19 cellular contexts compared by ENCODE assay signal in genomic region chr20:49787371-49788357, GRCh38.
"Had no signal": no experiment of that assay in that cellular context is flagged by ENCODE, and none has a peak within 500 bp of the region (broad histone marks: within the 10 kb centered on the region; RNA-seq: fewer than 3 reads in every experiment).

No MANE protein-coding gene starts in this region.

- H3K4me1 ChIP-seq: pancreas, psoas muscle, right atrium auricular region, tibial artery had no signal

- ATAC-seq: activated T-cell treated with anti-CD3 and anti-CD28 coated beads, Interleukin-2, amount 50 U/mL, for 72 hours; natural killer cell treated with Interleukin-12 subunit alpha and Interleukin-12 subunit beta and Interleukin-15 and Interleukin-18, amount 100 ng/mL, for 72 hours; pancreas; psoas muscle; stimulated activated naive CD8-positive, alpha-beta T cell treated with anti-CD3 and anti-CD28 coated beads, Interleukin-15, amount 100 ng/mL, for 72 hours had no signal

- H3K9me3 Mint-ChIP-seq: activated CD4-positive, alpha-beta memory T cell treated with anti-CD3 and anti-CD28 coated beads for 36 hours; activated naive CD4-positive, alpha-beta T cell treated with anti-CD3 and anti-CD28 coated beads, Interleukin-2, amount 10 ng/mL, durations not matched to agents 7 days and 5 days; activated T-cell treated with anti-CD3 and anti-CD28 coated beads, Interleukin-2, amount 50 U/mL, for 72 hours; memory B cell; natural killer cell treated with Interleukin-12 subunit alpha and Interleukin-12 subunit beta and Interleukin-15 and Interleukin-18, amount 100 ng/mL, for 72 hours; stimulated activated naive CD8-positive, alpha-beta T cell treated with anti-CD3 and anti-CD28 coated beads, Interleukin-15, amount 100 ng/mL, for 72 hours had no signal

- H3K27me3 ChIP-seq: pancreas, right atrium auricular region, tibial artery had no signal

- H3K4me3 ChIP-seq: pancreas, psoas muscle, right atrium auricular region, tibial artery had no signal

- H3K27ac Mint-ChIP-seq: activated CD4-positive, alpha-beta memory T cell treated with anti-CD3 and anti-CD28 coated beads for 36 hours; activated naive CD4-positive, alpha-beta T cell treated with anti-CD3 and anti-CD28 coated beads, Interleukin-2, amount 10 ng/mL, durations not matched to agents 7 days and 5 days; activated T-cell treated with anti-CD3 and anti-CD28 coated beads, Interleukin-2, amount 50 U/mL, for 72 hours; stimulated activated naive CD8-positive, alpha-beta T cell treated with anti-CD3 and anti-CD28 coated beads, Interleukin-15, amount 100 ng/mL, for 72 hours had no signal

- H3K9me3 ChIP-seq: pancreas, psoas muscle, right atrium auricular region, tibial artery had no signal

- DNase-seq: activated CD4-positive, alpha-beta memory T cell treated with anti-CD3 and anti-CD28 coated beads for 36 hours; activated CD4-positive, alpha-beta T cell treated with anti-CD3 and anti-CD28 coated beads for 4 hours; activated CD4-positive, CD25-positive, alpha-beta regulatory T cell; activated effector memory CD4-positive, alpha-beta T cell treated with Interleukin-2 at 50 U/mL for 16 hours; activated naive CD4-positive, alpha-beta T cell treated with anti-CD3 and anti-CD28 coated beads, Interleukin-2, amount 10 ng/mL, durations not matched to agents 7 days and 5 days; activated T-cell treated with anti-CD3 and anti-CD28 coated beads, Interleukin-2, amount 50 U/mL, for 72 hours; amygdala; cortex of kidney; left colon; pancreas; psoas muscle; stimulated activated CD4-positive, alpha-beta T cell treated with anti-CD3 and anti-CD28 coated beads, Interleukin-12 subunit alpha, Interleukin-12 subunit beta, amount 100 ng/mL, for 4 hours; stimulated activated CD4-positive, alpha-beta T cell treated with anti-CD3 and anti-CD28 coated beads, Interleukin-4, amount 100 ng/mL, for 4 hours; stimulated activated naive CD8-positive, alpha-beta T cell treated with anti-CD3 and anti-CD28 coated beads, Interleukin-15, amount 100 ng/mL, for 72 hours; T1000; tibial artery had no signal

- H3K36me3 Mint-ChIP-seq: activated CD4-positive, alpha-beta memory T cell treated with anti-CD3 and anti-CD28 coated beads for 36 hours; activated naive CD4-positive, alpha-beta T cell treated with anti-CD3 and anti-CD28 coated beads, Interleukin-2, amount 10 ng/mL, durations not matched to agents 7 days and 5 days; memory B cell; natural killer cell treated with Interleukin-12 subunit alpha and Interleukin-12 subunit beta and Interleukin-15 and Interleukin-18, amount 100 ng/mL, for 72 hours had no signal

- H3K27ac ChIP-seq: pancreas, psoas muscle, right atrium auricular region, tibial artery had no signal

- H3K27me3 Mint-ChIP-seq: memory B cell; natural killer cell treated with Interleukin-12 subunit alpha and Interleukin-12 subunit beta and Interleukin-15 and Interleukin-18, amount 100 ng/mL, for 72 hours had no signal

- H3K36me3 ChIP-seq: pancreas, right atrium auricular region, tibial artery had no signal

- H3K4me3 Mint-ChIP-seq: activated CD4-positive, alpha-beta memory T cell treated with anti-CD3 and anti-CD28 coated beads for 36 hours; activated naive CD4-positive, alpha-beta T cell treated with anti-CD3 and anti-CD28 coated beads, Interleukin-2, amount 10 ng/mL, durations not matched to agents 7 days and 5 days; activated T-cell treated with anti-CD3 and anti-CD28 coated beads, Interleukin-2, amount 50 U/mL, for 72 hours; memory B cell; natural killer cell treated with Interleukin-12 subunit alpha and Interleukin-12 subunit beta and Interleukin-15 and Interleukin-18, amount 100 ng/mL, for 72 hours; stimulated activated naive CD8-positive, alpha-beta T cell treated with anti-CD3 and anti-CD28 coated beads, Interleukin-15, amount 100 ng/mL, for 72 hours had no signal
